In genomic region chr15:38354321-38354929, GRCh38 we compare ENCODE assay signal across 8 cellular contexts.
A peak's percentile ranks its signal among the peaks of the same experiment; 100 is the strongest.
DNase-seq lines count a peak whose midpoint lies in the region; ATAC-seq and TF ChIP-seq lines count a peak whose summit lies in the region.

No MANE protein-coding gene starts in this region.

- H3K4me1 Mint-ChIP-seq in osteocyte (ENCODE audit: unreplicated experiment) (no peaks in the 10 kb centered on the region), type B pancreatic cell (ENCODE audit: unreplicated experiment) (no peaks in the 10 kb centered on the region)

- no peaks in the 10 kb centered on the region for H3K27me3 ChIP-seq in PC-3 (ENCODE audit: low read length)

- ATAC-seq in HG03521 (IDR thresholded peaks at IDR 0.05; ENCODE audit: unreplicated experiment) (peak; percentile 51), PC-3 (peak; percentile 85)

- H3K9me3 ChIP-seq in PC-3 (ENCODE audit: low read length) = no peaks in the 10 kb centered on the region

- H3K9me2 ChIP-seq in PC-3 (replicated peaks; ENCODE audit: low read length) = no peaks in the 10 kb centered on the region

- peaks cover 24% of the 10 kb centered on the region; the same call in 1 of the 2 replicates for H3K36me3 ChIP-seq in PC-3 (ENCODE audit: low read depth, low read length)

- no TSS peak for BruUV-seq in PC-3 (replicated peaks; lab: Mats Ljungman, UMichigan)

- no peak overlapping the region for H3K4me3 ChIP-seq in PC-3 (ENCODE audit: low read length)
- no peak overlapping the region for H3K4me3 ChIP-seq in foreskin fibroblast (ENCODE audit: low read depth in 1 of 2, low read length in 2 of 2)

- H4K20me1 ChIP-seq in PC-3 (ENCODE audit: low read length) = peaks cover 10% of the 10 kb centered on the region; the same call in 1 of the 2 replicates

- CTCF ChIA-PET in PC-3 (lab: Charles Lee) = no interaction called here

- H3K9me3 Mint-ChIP-seq in osteocyte (ENCODE audit: unreplicated experiment) (no peaks in the 10 kb centered on the region), type B pancreatic cell (no peaks in the 10 kb centered on the region)

- H3F3A ChIP-seq in PC-3 (ENCODE audit: low read length, unreplicated experiment) = no peaks in the 10 kb centered on the region

- H3K4me2 ChIP-seq in PC-3 (ENCODE audit: low read length) = no peak overlapping the region

- peak overlapping the region; percentile 19 for H3K27ac Mint-ChIP-seq in osteocyte (ENCODE audit: unreplicated experiment)
- H3K27ac Mint-ChIP-seq in type B pancreatic cell = no peak overlapping the region

- H3K4me1 ChIP-seq in PC-3 (ENCODE audit: insufficient read depth, low read length) = no peaks in the 10 kb centered on the region

- H3K79me2 ChIP-seq in PC-3 (ENCODE audit: low read length) = no peaks in the 10 kb centered on the region

- H3K27me3 Mint-ChIP-seq in osteocyte (ENCODE audit: unreplicated experiment) (no peaks in the 10 kb centered on the region), type B pancreatic cell (no peaks in the 10 kb centered on the region)

- H3K36me3 Mint-ChIP-seq in osteocyte (ENCODE audit: unreplicated experiment) (peaks cover 26% of the 10 kb centered on the region), type B pancreatic cell (no peaks in the 10 kb centered on the region)

- H3K9ac ChIP-seq in PC-3 (ENCODE audit: low read length) = no peak overlapping the region

- POLR2A ChIA-PET in PC-3 (lab: Charles Lee; ENCODE audit: unreplicated experiment) = no interaction called here

- peak; percentile 71 for DNase-seq in ELR (ENCODE audit: low read depth)
- peak; percentile 87 for DNase-seq in PC-3
- DNase-seq in activated T-helper 1 cell treated with Interleukin-2 at 50 U/mL for 16 hours (ENCODE audit: low read depth) = peak; percentile 10
- DNase-seq in foreskin fibroblast = peak; percentile 50 to 82
- DNase-seq in osteocyte (ENCODE audit: extremely low spot score, unreplicated experiment) = no peak
- DNase-seq in type B pancreatic cell (ENCODE audit: extremely low spot score, unreplicated experiment) = no peak
- DNase-seq in SKM-1 (lab: John Stamatoyannopoulos, UW; ENCODE audit: unreplicated experiment) = no peak

- TF ChIP-seq CTCF in PC-3 (conservative IDR thresholded peaks at IDR 0.05; ENCODE audit: low read depth, low read length) (peak; percentile 91), foreskin fibroblast (IDR thresholded peaks at IDR 0.05; ENCODE audit: low read depth, low read length) (peak; percentile 64), osteocyte (IDR thresholded peaks at IDR 0.05) (peak; percentile 91), type B pancreatic cell (conservative IDR thresholded peaks at IDR 0.05) (peak; percentile 88)

- H3K4me3 Mint-ChIP-seq in osteocyte (ENCODE audit: unreplicated experiment) (no peak overlapping the region), type B pancreatic cell (no peak overlapping the region)

- H3K27ac ChIP-seq in PC-3 (ENCODE audit: low read length) = no peak overlapping the region

- no peak overlapping the region for H2AFZ ChIP-seq in PC-3 (ENCODE audit: low read length)

- intact Hi-C loops in PC-3 (cut with micrococcal nuclease) = loop anchor here (1.0 to 5.0 kb wide), 6 partner anchors 60 to 359 kb away; no protein-coding TSS in a partner anchor

Comparison
In these comparisons a context has a peak if more than half of its experiments do, and no peak if none do; other contexts are left out.
1. DNase-seq: peak in ELR (single experiment), PC-3 (single experiment), activated T-helper 1 cell treated with Interleukin-2 at 50 U/mL for 16 hours (single experiment) and foreskin fibroblast (2 of 2); none in osteocyte (single experiment), type B pancreatic cell (single experiment) and SKM-1 (single experiment).
2. Peak in every context shown above with its lines, with median percentiles within 50 percentile points of each other: CTCF ChIP-seq.